18 cellular contexts compared by ENCODE assay signal in the genomic region with DNA sequence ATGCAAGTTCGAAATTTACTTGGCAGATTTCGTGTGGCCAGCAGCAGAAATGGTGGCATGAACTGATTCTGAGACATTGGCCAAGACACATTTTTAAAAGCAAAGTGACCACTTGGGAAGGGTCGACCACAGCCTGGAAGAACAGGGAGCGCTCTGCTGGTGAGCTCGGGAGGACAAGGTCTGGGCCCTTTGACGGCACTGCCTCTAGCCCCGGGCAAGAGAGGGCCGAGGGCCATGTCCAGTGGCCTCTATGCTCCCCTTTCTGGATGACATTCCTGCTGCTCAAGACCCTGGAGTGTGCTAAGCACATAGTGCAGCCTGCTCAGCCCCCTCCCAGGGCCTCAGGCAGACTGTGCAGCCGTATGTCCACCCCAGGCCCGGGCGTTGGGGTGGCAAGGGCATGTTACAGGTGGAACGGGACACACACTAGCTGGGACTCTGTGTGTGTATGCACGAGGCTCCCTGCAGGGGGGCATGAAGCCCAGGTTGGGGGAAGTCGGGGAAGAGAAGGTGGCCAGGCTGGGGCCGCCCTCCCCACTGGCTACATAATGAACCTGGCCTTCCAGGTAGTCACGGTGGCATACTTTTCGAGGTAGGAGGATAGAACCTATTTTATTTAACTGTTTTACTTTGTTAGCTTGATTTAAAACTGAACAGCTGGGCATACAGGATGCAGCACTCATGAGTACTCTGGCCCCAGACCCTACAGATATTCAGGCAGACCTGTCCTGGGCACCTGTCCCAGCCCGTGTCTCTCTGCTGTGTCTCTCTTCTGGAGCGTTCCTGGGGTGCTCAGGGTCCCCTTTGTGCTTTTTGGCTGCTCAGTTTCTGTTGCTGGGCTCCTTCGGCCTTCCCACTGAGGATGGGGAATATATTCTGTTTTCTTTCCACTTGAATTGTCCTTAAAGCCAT. TPM values are rescaled to one million over a fixed set of nuclear protein-coding genes. Genes with fewer than 3 reads are reported as not detected.
DNase-seq lines count a peak whose midpoint lies in the region; ATAC-seq, FAIRE-seq and TF ChIP-seq lines count a peak whose summit lies in the region.
"Had no signal": no experiment of that assay in that cellular context is flagged by ENCODE, and none has a peak within 500 bp of the region (broad histone marks: within the 10 kb centered on the region; RNA-seq: fewer than 3 reads in every experiment).

No MANE protein-coding gene starts in this region.

- intact Hi-C loops in sigmoid colon (cut with DNase I) = no loop called here

- TF ChIP-seq CTCF in gastroesophageal sphincter (IDR thresholded peaks at IDR 0.05) (no peak), sigmoid colon (IDR thresholded peaks at IDR 0.05) (no peak)

- no peak for ATAC-seq in gastroesophageal sphincter
- ATAC-seq: activated CD8-positive, alpha-beta memory T cell treated with anti-CD3 and anti-CD28 coated beads, Interleukin-2, amount 10 ng/mL, durations not matched to agents 7 days and 5 days had no signal

- peaks cover 0 to 78% (median 21%) of the 10 kb centered on the region in 3 donors for H3K4me1 ChIP-seq in gastroesophageal sphincter
- H3K4me1 ChIP-seq in sigmoid colon = peaks cover 0 to 47% (median 44%) of the 10 kb centered on the region in 4 donors
- peaks cover 2 to 10% of the 10 kb centered on the region in 2 donors for H3K4me1 ChIP-seq in small intestine (ENCODE audit: control insufficient read depth in 2 of 2, insufficient read depth in 1 of 2, low read depth in 1 of 2, low read length in 1 of 2)

- TF ChIP-seq POLR2A in gastroesophageal sphincter (IDR thresholded peaks at IDR 0.05) (no peak), sigmoid colon (IDR thresholded peaks at IDR 0.05) (no peak)

- H3K27ac ChIP-seq in gastroesophageal sphincter (peak overlapping the region in 3 of 4 donors; percentile 38 to 82 (median 72)), sigmoid colon (peak overlapping the region; percentile 67 to 77 (median 74)), small intestine (ENCODE audit: low read depth in 1 of 2, low read length in 1 of 2) (no peak overlapping the region)
- H3K27ac ChIP-seq: skin epidermis, upper lobe of left lung had no signal

- DNase-seq in ELF-1 (ENCODE audit: low read depth, low spot score) = peak; percentile 73
- peak; percentile 84 for DNase-seq in NCI-H2029 treated with DMSO at 0.1 percent for 48 hours (lab: John Stamatoyannopoulos, UW)
- DNase-seq in sigmoid colon = peak; percentile 53
- DNase-seq in GF-D8 (lab: John Stamatoyannopoulos, UW) = no peak
- no peak for DNase-seq in mucosa of gallbladder (ENCODE audit: low spot score)
- no peak for DNase-seq in NCI-H2107 (lab: John Stamatoyannopoulos, UW)
- no peak for DNase-seq in small intestine
- DNase-seq: activated CD8-positive, alpha-beta memory T cell treated with anti-CD3 and anti-CD28 coated beads, Interleukin-2, amount 10 ng/mL, durations not matched to agents 7 days and 5 days; activated effector memory CD4-positive, alpha-beta T cell treated with anti-CD3 and anti-CD28 coated beads, Interleukin-2, amount 50 U/mL, for 16 hours; KBM-7; mesendoderm; NCI-H1048; NCI-H748 treated with DMSO at 0.1 percent for 48 hours; T-helper 1 cell had no signal

- 86 to 90% methylated on average over 4 to 14 of the region's 20 CpGs for WGBS in gastroesophageal sphincter (ENCODE audit: low coverage in 1 of 2), 2 donors
- WGBS in sigmoid colon, 2 donors = 88 to 93% methylated on average over 20 of the region's 20 CpGs
- 88 to 92% (median 89%) methylated on average over 20 of the region's 20 CpGs for WGBS in small intestine, 3 donors

- no peaks in the 10 kb centered on the region for H3K27me3 ChIP-seq in gastroesophageal sphincter
- H3K27me3 ChIP-seq in sigmoid colon = no peaks in the 10 kb centered on the region
- H3K27me3 ChIP-seq in small intestine (ENCODE audit: control insufficient read depth in 2 of 2, insufficient read depth in 2 of 2, low read length in 2 of 2) = no peaks in the 10 kb centered on the region
- H3K27me3 ChIP-seq: upper lobe of left lung had no signal

- H3K9me3 ChIP-seq in gastroesophageal sphincter (no peaks in the 10 kb centered on the region), sigmoid colon (no peaks in the 10 kb centered on the region), small intestine (ENCODE audit: control insufficient read depth, low read depth) (no peaks in the 10 kb centered on the region)
- H3K9me3 ChIP-seq: upper lobe of left lung had no signal

- TF ChIP-seq EP300 in gastroesophageal sphincter (IDR thresholded peaks at IDR 0.05) = no peak
- TF ChIP-seq EP300 in sigmoid colon (IDR thresholded peaks at IDR 0.05) = no peak

- no peaks in the 10 kb centered on the region for H3K36me3 ChIP-seq in gastroesophageal sphincter
- H3K36me3 ChIP-seq in sigmoid colon = no peaks in the 10 kb centered on the region
- H3K36me3 ChIP-seq in small intestine (ENCODE audit: control insufficient read depth in 2 of 2, insufficient read depth in 2 of 2, low read length in 2 of 2) = no peaks in the 10 kb centered on the region
- H3K36me3 ChIP-seq: upper lobe of left lung had no signal

- FAIRE-seq in small intestine (lab: Jason Lieb, UNC) = no peak
- FAIRE-seq: RCC 7860 had no signal

- no peak overlapping the region for H3K4me3 ChIP-seq in gastroesophageal sphincter
- H3K4me3 ChIP-seq in sigmoid colon = no peak overlapping the region
- H3K4me3 ChIP-seq in small intestine (ENCODE audit: low read depth in 1 of 2, low read length in 2 of 2) = no peak overlapping the region
- H3K4me3 ChIP-seq: skin epidermis, upper lobe of left lung had no signal

RNA-seq across cellular contexts. Expression of gene SYNJ2, which starts 6.4 kb away (rescaled TPM):
- total RNA-seq in gastroesophageal sphincter = 10 to 100 TPM; 19.9 to 27.9 (median 21.6) TPM
- 10 to 100 TPM in 3 of 4 donors, 1 to 10 TPM in 1; 8.7 to 22.9 (median 12.3) TPM for total RNA-seq in sigmoid colon
- polyA plus RNA-seq in sigmoid colon = 10 to 100 TPM in 2 of 3 donors, 1 to 10 TPM in 1; 9.6 to 13.4 (median 12.9) TPM
- total RNA-seq in mucosa of gallbladder = 26.8 TPM
- polyA plus RNA-seq in small intestine = 1 to 10 TPM; 7.0 to 9.4 (median 9.4) TPM

Comparison
In these comparisons a context has a peak if more than half of its experiments do, and no peak if none do; other contexts are left out.
1. DNase-seq: peak in ELF-1 (single experiment), NCI-H2029 treated with DMSO at 0.1 percent for 48 hours (single experiment) and sigmoid colon (single experiment); none in GF-D8 (single experiment), mucosa of gallbladder (single experiment), NCI-H2107 (single experiment) and small intestine (single experiment).
2. H3K27ac ChIP-seq: peak in gastroesophageal sphincter (3 of 4) and sigmoid colon (4 of 4); none in small intestine (0 of 2).